ENCODE assay signal across 32 cellular contexts in genomic region chr5:91235194-91235793, GRCh38.
A peak's percentile ranks its signal among the peaks of the same experiment; 100 is the strongest.
DNase-seq lines count a peak whose midpoint lies in the region; ATAC-seq, FAIRE-seq and TF ChIP-seq lines count a peak whose summit lies in the region.
"Had no signal": no experiment of that assay in that cellular context is flagged by ENCODE, and none has a peak within 500 bp of the region (broad histone marks: within the 10 kb centered on the region; RNA-seq: fewer than 3 reads in every experiment).

No MANE protein-coding gene starts in this region.

- no peak for TF ChIP-seq POLR2A in suprapubic skin (IDR thresholded peaks at IDR 0.05)

- TF ChIP-seq CTCF in suprapubic skin (IDR thresholded peaks at IDR 0.05), result no peak

- WGBS in suprapubic skin, result 71% methylated on average over 4 of the region's 4 CpGs

- peak; percentile 79 for FAIRE-seq in endometrium (lab: Jason Lieb, UNC)
- FAIRE-seq: astrocyte, GM12878, TTC549 had no signal

- H3K27me3 Mint-ChIP-seq in activated naive CD8-positive, alpha-beta T cell treated with anti-CD3 and anti-CD28 coated beads for 36 hours, result no peaks in the 10 kb centered on the region
- no peaks in the 10 kb centered on the region for H3K27me3 Mint-ChIP-seq in stimulated activated memory B cell treated with anti-CD40 and anti-IgM and Interleukin-4, amounts not matched to agents 10 μg/mL and 1 μg/mL and 100 μg/mL, for 72 hours
- H3K27me3 Mint-ChIP-seq: central memory CD8-positive, alpha-beta T cell; type B pancreatic cell had no signal

- H3K4me3 Mint-ChIP-seq in activated naive CD8-positive, alpha-beta T cell treated with anti-CD3 and anti-CD28 coated beads for 36 hours, result no peak overlapping the region
- H3K4me3 Mint-ChIP-seq in stimulated activated memory B cell treated with anti-CD40 and anti-IgM and Interleukin-4, amounts not matched to agents 10 μg/mL and 1 μg/mL and 100 μg/mL, for 72 hours, result no peak overlapping the region
- H3K4me3 Mint-ChIP-seq: activated CD4-positive, alpha-beta memory T cell treated with anti-CD3 and anti-CD28 coated beads, Interleukin-2, amount 10 ng/mL, durations not matched to agents 7 days and 5 days; CD14-positive monocyte; central memory CD8-positive, alpha-beta T cell; naive B cell; type B pancreatic cell had no signal

- ATAC-seq in stimulated activated memory B cell treated with anti-CD40 and anti-IgM and Interleukin-4, amounts not matched to agents 10 μg/mL and 1 μg/mL and 100 μg/mL, for 72 hours, result no peak
- ATAC-seq: activated CD4-positive, CD25-positive, alpha-beta regulatory T cell treated with anti-CD3 and anti-CD28 coated beads, Interleukin-2, amount 50 U/mL, for 24 hours; activated naive CD4-positive, alpha-beta T cell treated with anti-CD3 and anti-CD28 coated beads, Interleukin-2, amount 50 U/mL, for 72 hours; foreskin keratinocyte; GM12878 had no signal

- no peaks in the 10 kb centered on the region for H3K27me3 ChIP-seq in suprapubic skin
- H3K27me3 ChIP-seq: foreskin keratinocyte, neutrophil had no signal

- H3K27ac Mint-ChIP-seq in activated naive CD8-positive, alpha-beta T cell treated with anti-CD3 and anti-CD28 coated beads for 36 hours, result no peak overlapping the region
- no peak overlapping the region for H3K27ac Mint-ChIP-seq in stimulated activated memory B cell treated with anti-CD40 and anti-IgM and Interleukin-4, amounts not matched to agents 10 μg/mL and 1 μg/mL and 100 μg/mL, for 72 hours
- H3K27ac Mint-ChIP-seq: activated CD4-positive, alpha-beta memory T cell treated with anti-CD3 and anti-CD28 coated beads, Interleukin-2, amount 10 ng/mL, durations not matched to agents 7 days and 5 days; activated naive CD4-positive, alpha-beta T cell treated with anti-CD3 and anti-CD28 coated beads, Interleukin-2, amount 50 U/mL, for 72 hours; activated T-helper 2 cell treated with anti-CD3 and anti-CD28 coated beads, Interferon-gamma antibody, Interleukin-2, Interleukin-4, amounts not matched to agents 10 μg/mL and 5 μg/mL and 100 μg/mL, durations not matched to agents 14 hours and 24 hours and 36 hours; CD14-positive monocyte; type B pancreatic cell had no signal

- peaks cover 11% of the 10 kb centered on the region for H3K4me1 ChIP-seq in suprapubic skin
- H3K4me1 ChIP-seq: foreskin keratinocyte had no signal

- no peak overlapping the region for H3K4me3 ChIP-seq in suprapubic skin
- H3K4me3 ChIP-seq: GM12878, SK-N-MC, smooth muscle cell had no signal

- H3K36me3 ChIP-seq in suprapubic skin, result no peaks in the 10 kb centered on the region
- H3K36me3 ChIP-seq: neutrophil had no signal

- H3K9me3 ChIP-seq in suprapubic skin, result no peaks in the 10 kb centered on the region
- H3K9me3 ChIP-seq: neutrophil had no signal

- H3K4me1 Mint-ChIP-seq in activated naive CD8-positive, alpha-beta T cell treated with anti-CD3 and anti-CD28 coated beads for 36 hours, result peaks cover 3% of the 10 kb centered on the region
- no peaks in the 10 kb centered on the region for H3K4me1 Mint-ChIP-seq in stimulated activated memory B cell treated with anti-CD40 and anti-IgM and Interleukin-4, amounts not matched to agents 10 μg/mL and 1 μg/mL and 100 μg/mL, for 72 hours
- H3K4me1 Mint-ChIP-seq: activated CD4-positive, alpha-beta memory T cell treated with anti-CD3 and anti-CD28 coated beads, Interleukin-2, amount 10 ng/mL, durations not matched to agents 7 days and 5 days; central memory CD8-positive, alpha-beta T cell; naive B cell had no signal

- H3K9me3 Mint-ChIP-seq in activated naive CD8-positive, alpha-beta T cell treated with anti-CD3 and anti-CD28 coated beads for 36 hours, result no peaks in the 10 kb centered on the region
- H3K9me3 Mint-ChIP-seq in stimulated activated memory B cell treated with anti-CD40 and anti-IgM and Interleukin-4, amounts not matched to agents 10 μg/mL and 1 μg/mL and 100 μg/mL, for 72 hours, result no peaks in the 10 kb centered on the region
- H3K9me3 Mint-ChIP-seq: central memory CD8-positive, alpha-beta T cell; type B pancreatic cell had no signal

- DNase-seq in EH (ENCODE audit: low read depth) (peak; percentile 49), left kidney (ENCODE audit: low read depth, low spot score) (peak; percentile 5), suprapubic skin (ENCODE audit: low spot score in 2 of 2) (no peak), H4 (ENCODE audit: low spot score) (no peak), hypothalamus (lab: John Stamatoyannopoulos, UW) (no peak)
- no peak for DNase-seq in activated naive CD8-positive, alpha-beta T cell treated with anti-CD3 and anti-CD28 coated beads for 36 hours
- DNase-seq: activated CD4-positive, alpha-beta memory T cell treated with anti-CD3 and anti-CD28 coated beads, Interleukin-2, amount 10 ng/mL, durations not matched to agents 7 days and 5 days; foreskin keratinocyte; IMR-90; left cardiac atrium; naive B cell; NCI-H1092; NCI-H187; NCI-H2171; NCI-H510A; stimulated activated CD4-positive, alpha-beta T cell treated with anti-CD3 and anti-CD28 coated beads, Interleukin-1b, Interleukin-23, amount 100 ng/mL, for 48 hours had no signal

- no peak for TF ChIP-seq EP300 in suprapubic skin (IDR thresholded peaks at IDR 0.05)

- peak overlapping the region; percentile 52 for H3K27ac ChIP-seq in suprapubic skin
- H3K27ac ChIP-seq: epithelial cell of prostate, foreskin keratinocyte, neutrophil, RWPE1, SK-N-MC had no signal

- peaks cover 1% of the 10 kb centered on the region for H3K36me3 Mint-ChIP-seq in activated naive CD8-positive, alpha-beta T cell treated with anti-CD3 and anti-CD28 coated beads for 36 hours
- no peaks in the 10 kb centered on the region for H3K36me3 Mint-ChIP-seq in stimulated activated memory B cell treated with anti-CD40 and anti-IgM and Interleukin-4, amounts not matched to agents 10 μg/mL and 1 μg/mL and 100 μg/mL, for 72 hours
- H3K36me3 Mint-ChIP-seq: naive B cell, type B pancreatic cell had no signal

Comparison
In these comparisons a context has a peak if more than half of its experiments do, and no peak if none do; other contexts are left out.
1. DNase-seq: peak in EH (single experiment) and left kidney (single experiment); none in suprapubic skin (0 of 2), activated naive CD8-positive, alpha-beta T cell treated with anti-CD3 and anti-CD28 coated beads for 36 hours (single experiment), H4 (single experiment) and hypothalamus (0 of 51).